31 cellular contexts compared by ENCODE assay signal in the genomic region with DNA sequence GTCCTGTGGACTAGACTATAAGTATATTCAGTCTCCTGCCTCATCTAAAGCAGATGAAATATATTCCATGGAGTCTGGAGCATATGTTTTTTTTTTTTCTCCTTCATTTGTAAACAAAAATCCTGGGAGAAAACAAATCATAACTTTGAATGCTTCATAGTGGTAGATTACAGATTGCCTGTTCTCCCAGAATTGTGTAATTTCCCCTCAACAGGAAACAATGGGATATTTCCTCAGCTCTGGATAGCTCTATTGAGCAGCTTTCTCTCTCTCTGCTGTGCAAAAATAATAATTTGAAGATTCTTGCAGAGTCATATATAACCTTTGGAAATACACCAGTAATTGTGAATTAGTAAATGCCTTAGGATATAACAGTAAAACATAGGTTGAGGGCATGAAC.
"Had no signal": no experiment of that assay in that cellular context is flagged by ENCODE, and none has a peak within 500 bp of the region (broad histone marks: within the 10 kb centered on the region; RNA-seq: fewer than 3 reads in every experiment).

No MANE protein-coding gene starts in this region.

- H3K9me3 Mint-ChIP-seq: nephron; stimulated activated naive B cell treated with anti-CD40 and anti-IgM and Interleukin-4, amounts not matched to agents 10 μg/mL and 1 μg/mL and 100 μg/mL, for 72 hours had no signal

- H3K9me3 ChIP-seq: left lung, lower lobe of right lung, pancreas, prostate gland, stomach, testis, thyroid gland, transverse colon, upper lobe of left lung, vagina had no signal

- DNase-seq: hypothalamus; immature natural killer cell; kidney; left colon; left lung; lower lobe of right lung; mammary epithelial cell; mesenchymal stem cell; naive thymus-derived CD8-positive, alpha-beta T cell; nucleus accumbens; pancreas; posterior cingulate gyrus; retina; right cardiac atrium; stimulated activated CD4-positive, alpha-beta T cell treated with anti-CD3 and anti-CD28 coated beads, Interleukin-12 subunit alpha, Interleukin-12 subunit beta, amount 100 ng/mL, for 4 hours; stimulated activated CD4-positive, alpha-beta T cell treated with anti-CD3 and anti-CD28 coated beads, Interleukin-15, amount 100 ng/mL, for 24 hours; stimulated activated CD4-positive, alpha-beta T cell treated with anti-CD3 and anti-CD28 coated beads, Interleukin-2, amount 100 ng/mL, for 24 hours; stimulated activated CD4-positive, alpha-beta T cell treated with anti-CD3 and anti-CD28 coated beads, Interleukin-4, amount 100 ng/mL, for 1 hour; stimulated activated naive B cell treated with anti-CD40 and anti-IgM and Interleukin-4, amounts not matched to agents 10 μg/mL and 1 μg/mL and 100 μg/mL, for 72 hours; stimulated activated naive CD8-positive, alpha-beta T cell treated with anti-CD3 and anti-CD28 coated beads, Interleukin-15, Interleukin-2, amounts not matched to agents 100 U/mL and 50 U/mL, for 24 hours; stomach; testis; thyroid gland; transverse colon; upper lobe of left lung had no signal

- H3K27me3 Mint-ChIP-seq: naive thymus-derived CD8-positive, alpha-beta T cell; stimulated activated naive B cell treated with anti-CD40 and anti-IgM and Interleukin-4, amounts not matched to agents 10 μg/mL and 1 μg/mL and 100 μg/mL, for 72 hours had no signal

- H3K36me3 Mint-ChIP-seq: naive thymus-derived CD8-positive, alpha-beta T cell; stimulated activated naive B cell treated with anti-CD40 and anti-IgM and Interleukin-4, amounts not matched to agents 10 μg/mL and 1 μg/mL and 100 μg/mL, for 72 hours had no signal

- FAIRE-seq: islet of Langerhans, kidney, pancreas had no signal

- H3K4me1 Mint-ChIP-seq: immature natural killer cell; naive thymus-derived CD8-positive, alpha-beta T cell; nephron; stimulated activated naive B cell treated with anti-CD40 and anti-IgM and Interleukin-4, amounts not matched to agents 10 μg/mL and 1 μg/mL and 100 μg/mL, for 72 hours had no signal

- H3K4me3 Mint-ChIP-seq: immature natural killer cell; naive thymus-derived CD8-positive, alpha-beta T cell; nephron; stimulated activated naive B cell treated with anti-CD40 and anti-IgM and Interleukin-4, amounts not matched to agents 10 μg/mL and 1 μg/mL and 100 μg/mL, for 72 hours had no signal

- H3K27ac ChIP-seq: left lung, lower lobe of right lung, pancreas, prostate gland, skin epidermis, stomach, testis, thyroid gland, transverse colon, upper lobe of left lung, vagina had no signal

- ATAC-seq: left colon; left lung; lower lobe of right lung; naive thymus-derived CD8-positive, alpha-beta T cell; pancreas; right cardiac atrium; sciatic nerve; stimulated activated naive B cell treated with anti-CD40 and anti-IgM and Interleukin-4, amounts not matched to agents 10 μg/mL and 1 μg/mL and 100 μg/mL, for 72 hours; stimulated activated naive CD8-positive, alpha-beta T cell treated with anti-CD3 and anti-CD28 coated beads, Interleukin-15, Interleukin-2, amounts not matched to agents 100 U/mL and 50 U/mL, for 24 hours had no signal

- H3K4me3 ChIP-seq: left lung, lower lobe of right lung, pancreas, prostate gland, skin epidermis, stomach, testis, thyroid gland, transverse colon, upper lobe of left lung, vagina had no signal

- H3K27me3 ChIP-seq: left lung, pancreas, stomach, testis, thyroid gland, transverse colon, upper lobe of left lung, vagina had no signal

- H3K27ac Mint-ChIP-seq: immature natural killer cell; naive thymus-derived CD8-positive, alpha-beta T cell; nephron; stimulated activated naive B cell treated with anti-CD40 and anti-IgM and Interleukin-4, amounts not matched to agents 10 μg/mL and 1 μg/mL and 100 μg/mL, for 72 hours had no signal
